In the genomic region with DNA sequence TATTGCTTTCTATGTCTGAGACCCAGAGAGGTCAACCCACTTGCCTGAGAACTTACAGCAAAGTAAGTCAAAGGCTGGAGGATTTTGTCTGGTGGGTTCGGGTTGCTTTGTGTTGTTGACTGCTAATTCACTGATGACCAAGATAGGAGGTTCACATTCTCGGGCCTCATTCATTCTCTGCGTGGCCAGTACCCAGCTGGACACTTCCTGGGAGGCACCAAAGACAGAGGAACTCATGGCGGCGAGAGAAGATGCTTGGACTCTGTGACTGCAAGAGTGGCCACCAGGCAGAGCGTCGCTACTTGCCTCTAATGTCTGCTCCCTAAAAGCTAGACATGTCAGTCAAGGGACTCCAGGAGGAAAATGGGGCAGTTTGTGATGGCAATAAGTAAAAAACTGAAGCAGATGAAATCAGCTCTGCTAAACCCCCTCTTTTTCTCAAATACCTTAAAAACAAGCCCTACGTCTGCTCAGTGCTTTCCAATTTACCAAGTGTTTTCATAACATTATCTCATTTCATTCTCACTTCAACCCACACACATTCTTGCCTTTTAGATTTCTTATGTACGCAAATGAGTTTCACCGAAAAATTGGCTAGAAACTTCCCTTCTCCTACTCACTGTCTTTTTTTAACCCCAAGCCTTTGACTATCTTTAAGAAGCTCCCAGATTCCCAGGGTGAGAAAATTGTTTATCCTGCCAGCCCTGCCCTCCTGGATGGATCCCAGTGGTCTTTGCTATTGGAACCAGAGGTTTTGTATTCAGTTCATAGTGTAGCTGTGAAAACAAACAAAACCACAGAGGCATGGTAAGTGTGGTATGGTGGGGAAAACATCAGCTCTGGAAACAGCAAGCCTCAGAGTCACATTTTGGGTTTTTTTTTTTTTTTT, we compare ENCODE assay signal across 9 cellular contexts. TPM values are rescaled to one million over a fixed set of nuclear protein-coding genes. Genes with fewer than 3 reads are reported as not detected.
DNase-seq lines count a peak whose midpoint lies in the region; ATAC-seq, FAIRE-seq and TF ChIP-seq lines count a peak whose summit lies in the region.
"Had no signal": no experiment of that assay in that cellular context is flagged by ENCODE, and none has a peak within 500 bp of the region (broad histone marks: within the 10 kb centered on the region; RNA-seq: fewer than 3 reads in every experiment).

No MANE protein-coding gene starts in this region.

- FAIRE-seq in frontal cortex (lab: Jason Lieb, UNC), result no peak

- no peaks in the 10 kb centered on the region for H3K79me2 ChIP-seq in DND-41 (ENCODE audit: insufficient read depth, low read length)
- no peaks in the 10 kb centered on the region for H3K79me2 ChIP-seq in Karpas-422 (ENCODE audit: low read length)

- H3K4me2 ChIP-seq in DND-41 (ENCODE audit: insufficient read depth, low read length) (peak overlapping the region; percentile 68), Karpas-422 (ENCODE audit: low read depth, low read length, poor library complexity, severe bottlenecking) (no peak overlapping the region)

- no peaks in the 10 kb centered on the region for H3K27me3 ChIP-seq in DND-41 (ENCODE audit: insufficient read depth, low read length, poor library complexity)
- no peaks in the 10 kb centered on the region for H3K27me3 ChIP-seq in rectal smooth muscle tissue (ENCODE audit: control insufficient read depth, insufficient read depth, low read length)
- H3K27me3 ChIP-seq in Karpas-422 (ENCODE audit: low read length), result no peaks in the 10 kb centered on the region

- no peaks in the 10 kb centered on the region for H4K20me1 ChIP-seq in DND-41 (ENCODE audit: insufficient read depth, low read length)
- no peaks in the 10 kb centered on the region for H4K20me1 ChIP-seq in Karpas-422 (ENCODE audit: insufficient read depth, low read depth, low read length)

- H3K4me1 ChIP-seq in DND-41 (ENCODE audit: insufficient read depth, low read length) (peaks cover 43% of the 10 kb centered on the region), rectal smooth muscle tissue (ENCODE audit: control insufficient read depth, insufficient read depth, low read length) (peaks cover 7% of the 10 kb centered on the region), Karpas-422 (ENCODE audit: low read length) (peaks cover 47% of the 10 kb centered on the region)

- no peaks in the 10 kb centered on the region for H3K9me2 ChIP-seq in Karpas-422 (replicated peaks; ENCODE audit: insufficient read depth, low read length)

- no peaks in the 10 kb centered on the region for H3K9me3 ChIP-seq in DND-41 (ENCODE audit: insufficient read depth, low read length, severe bottlenecking)
- H3K9me3 ChIP-seq in Karpas-422 (ENCODE audit: low read length), result no peaks in the 10 kb centered on the region

- H3K27ac ChIP-seq in DND-41 (ENCODE audit: low read length) (peak overlapping the region; percentile 97), rectal smooth muscle tissue (ENCODE audit: low read depth, low read length) (peak overlapping the region; percentile 82), Karpas-422 (ENCODE audit: low read length) (no peak overlapping the region)

- TF ChIP-seq CTCF in DND-41 (IDR thresholded peaks at IDR 0.05; ENCODE audit: borderline replicate concordance, extremely low read depth, low read length, poor library complexity, severe bottlenecking) (no peak), choroid plexus epithelial cell (conservative IDR thresholded peaks at IDR 0.05; ENCODE audit: low read depth, low read length) (peak; percentile 7)

- H3K4me3 ChIP-seq in DND-41 (ENCODE audit: low read depth in 1 of 2, low read length in 2 of 2) (peak overlapping the region in 1 of 2 experiments; percentile 65; a peak in 2 of 4 replicates), choroid plexus epithelial cell (ENCODE audit: low read depth, low read length) (no peak overlapping the region), rectal smooth muscle tissue (ENCODE audit: low read length) (no peak overlapping the region), Karpas-422 (ENCODE audit: low read length) (no peak overlapping the region)

- H3K36me3 ChIP-seq in DND-41 (ENCODE audit: insufficient read depth, low read length), result no peaks in the 10 kb centered on the region
- no peaks in the 10 kb centered on the region for H3K36me3 ChIP-seq in rectal smooth muscle tissue (ENCODE audit: control insufficient read depth, insufficient read depth, low read length)
- no peaks in the 10 kb centered on the region for H3K36me3 ChIP-seq in Karpas-422 (ENCODE audit: insufficient read depth, low read length)

- ATAC-seq in DND-41 (ENCODE audit: insufficient read depth, low read depth) (no peak), HG02884 (IDR thresholded peaks at IDR 0.05; ENCODE audit: unreplicated experiment) (peak; percentile 30), GM21381 (IDR thresholded peaks at IDR 0.05; ENCODE audit: unreplicated experiment) (no peak)

- H2AFZ ChIP-seq in DND-41 (ENCODE audit: low read depth, low read length) (peak overlapping the region; percentile 93), Karpas-422 (ENCODE audit: low read length) (no peak overlapping the region)

- DNase-seq in DND-41 (no peak), choroid plexus epithelial cell (ENCODE audit: low read depth) (peak; percentile 67), SK-N-DZ (ENCODE audit: low spot score) (no peak), Karpas-422 (no peak), frontal cortex (ENCODE audit: low spot score in 2 of 2) (no peak)
- DNase-seq: NCI-H510A treated with DMSO at 0.1 percent for 48 hours had no signal

- H3K9ac ChIP-seq in DND-41 (ENCODE audit: low read depth, low read length), result peak overlapping the region; percentile 70
- H3K9ac ChIP-seq in rectal smooth muscle tissue (ENCODE audit: low read length), result no peak overlapping the region
- no peak overlapping the region for H3K9ac ChIP-seq in Karpas-422 (ENCODE audit: low read length)

RNA-seq across cellular contexts. Expression of gene LBH, which starts 4.9 kb away (rescaled TPM):
- polyA plus RNA-seq in SK-N-DZ (2014; cell fraction: cytosol; rRNA removed), result 16.2 and 36.0 TPM in 2 replicates
- polyA plus RNA-seq in SK-N-DZ (2014; cell fraction: nucleus; rRNA removed), result 5.2 and 9.8 TPM in 2 replicates
- total RNA-seq in Karpas-422 (2014; rRNA removed; shearing (Covaris generic); ENCODE audit: low replicate concordance), result 7.1 and 17.5 TPM in 2 replicates
- 68.9 TPM for total RNA-seq in frontal cortex
